In genomic region chr14:105193916-105194782, GRCh38 we compare ENCODE assay signal across 9 cellular contexts.
A peak's percentile ranks its signal among the peaks of the same experiment; 100 is the strongest.
DNase-seq lines count a peak whose midpoint lies in the region; ATAC-seq lines count a peak whose summit lies in the region.
"Had no signal": no experiment of that assay in that cellular context is flagged by ENCODE, and none has a peak within 500 bp of the region (broad histone marks: within the 10 kb centered on the region; RNA-seq: fewer than 3 reads in every experiment).

No MANE protein-coding gene starts in this region.

- no peak overlapping the region for H3K27ac Mint-ChIP-seq in activated naive CD8-positive, alpha-beta T cell treated with anti-CD3 and anti-CD28 coated beads, Interleukin-2, amount 50 U/mL, for 24 hours

- no peak overlapping the region for H3K4me3 Mint-ChIP-seq in activated naive CD8-positive, alpha-beta T cell treated with anti-CD3 and anti-CD28 coated beads, Interleukin-2, amount 50 U/mL, for 24 hours

- DNase-seq in NCI-H2227 (lab: John Stamatoyannopoulos, UW; ENCODE audit: unreplicated experiment) (peak; percentile 21), NCI-H2227 treated with DMSO at 0.1 percent for 48 hours (lab: John Stamatoyannopoulos, UW) (no peak), NCI-H2196 treated with DMSO at 0.1 percent for 48 hours (lab: John Stamatoyannopoulos, UW; ENCODE audit: unreplicated experiment) (peak; percentile 70), NCI-H1048 (lab: John Stamatoyannopoulos, UW) (no peak)
- DNase-seq in activated naive CD8-positive, alpha-beta T cell treated with anti-CD3 and anti-CD28 coated beads, Interleukin-2, amount 50 U/mL, for 24 hours, result peak; percentile 44
- peak; percentile 26 for DNase-seq in stimulated activated CD4-positive, alpha-beta T cell treated with anti-CD3 and anti-CD28 coated beads, Interleukin-4, amount 100 ng/mL, for 24 hours
- DNase-seq: midbrain had no signal

- ATAC-seq in activated naive CD8-positive, alpha-beta T cell treated with anti-CD3 and anti-CD28 coated beads, Interleukin-2, amount 50 U/mL, for 24 hours, result no peak
- ATAC-seq in GM18868 (IDR thresholded peaks at IDR 0.05; ENCODE audit: unreplicated experiment) (no peak), GM21723 (IDR thresholded peaks at IDR 0.05; ENCODE audit: unreplicated experiment) (no peak)

- peaks cover 26% of the 10 kb centered on the region for H3K4me1 Mint-ChIP-seq in activated naive CD8-positive, alpha-beta T cell treated with anti-CD3 and anti-CD28 coated beads, Interleukin-2, amount 50 U/mL, for 24 hours

- peaks cover 26% of the 10 kb centered on the region for H3K27me3 Mint-ChIP-seq in activated naive CD8-positive, alpha-beta T cell treated with anti-CD3 and anti-CD28 coated beads, Interleukin-2, amount 50 U/mL, for 24 hours

- no peaks in the 10 kb centered on the region for H3K9me3 Mint-ChIP-seq in activated naive CD8-positive, alpha-beta T cell treated with anti-CD3 and anti-CD28 coated beads, Interleukin-2, amount 50 U/mL, for 24 hours

- no peaks in the 10 kb centered on the region for H3K36me3 Mint-ChIP-seq in activated naive CD8-positive, alpha-beta T cell treated with anti-CD3 and anti-CD28 coated beads, Interleukin-2, amount 50 U/mL, for 24 hours (ENCODE audit: low read depth)

Comparison
In these comparisons a context has a peak if more than half of its experiments do, and no peak if none do; other contexts are left out.
1. DNase-seq: peak in NCI-H2227 (single experiment), NCI-H2196 treated with DMSO at 0.1 percent for 48 hours (single experiment), activated naive CD8-positive, alpha-beta T cell treated with anti-CD3 and anti-CD28 coated beads, Interleukin-2, amount 50 U/mL, for 24 hours (single experiment) and stimulated activated CD4-positive, alpha-beta T cell treated with anti-CD3 and anti-CD28 coated beads, Interleukin-4, amount 100 ng/mL, for 24 hours (single experiment); none in NCI-H2227 treated with DMSO at 0.1 percent for 48 hours (single experiment) and NCI-H1048 (single experiment).